In the genomic region with DNA sequence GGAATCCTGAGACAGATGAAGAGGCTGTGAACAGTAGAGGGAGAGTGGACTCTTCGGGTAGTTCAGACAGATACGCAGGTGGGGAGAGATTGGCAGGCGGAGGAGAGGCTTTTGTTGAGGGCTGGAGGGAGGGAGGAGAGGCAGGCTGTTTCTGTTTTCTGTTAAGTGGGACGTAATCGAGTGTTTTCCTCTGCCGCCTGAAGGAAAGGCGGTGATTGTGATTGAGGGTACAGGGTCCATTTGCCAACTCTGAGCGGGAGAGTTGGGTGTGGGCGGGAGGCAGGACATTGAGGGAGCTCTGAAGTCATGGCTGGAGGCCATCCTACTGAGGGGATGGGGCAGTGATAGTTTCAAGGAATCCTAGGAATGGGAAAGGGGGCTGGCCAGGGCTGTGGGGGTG, we compare ENCODE assay signal across 32 cellular contexts.
DNase-seq lines count a peak whose midpoint lies in the region; ATAC-seq, FAIRE-seq and TF ChIP-seq lines count a peak whose summit lies in the region.
"Had no signal": no experiment of that assay in that cellular context is flagged by ENCODE, and none has a peak within 500 bp of the region (broad histone marks: within the 10 kb centered on the region; RNA-seq: fewer than 3 reads in every experiment).

No MANE protein-coding gene starts in this region.

- no TSS peak for BruUV-seq in HepG2 (replicated peaks; lab: Mats Ljungman, UMichigan)

- FAIRE-seq in HepG2 (lab: Jason Lieb, UNC): peak; percentile 68
- FAIRE-seq in astrocyte (lab: Jason Lieb, UNC): no peak
- FAIRE-seq: frontal cortex, islet of Langerhans had no signal

- H3K4me1 ChIP-seq in HepG2 (ENCODE audit: insufficient read depth, low read length) (peaks cover 61% of the 10 kb centered on the region), right lobe of liver (no peaks in the 10 kb centered on the region), astrocyte (ENCODE audit: insufficient read depth, low read length) (peaks cover 27% of the 10 kb centered on the region)

- POLR2A ChIA-PET in HepG2 (lab: Yijun Ruan, JAX): interaction anchor here (0.6 kb wide), 1 partner anchor 29 kb away, joined by 3 read pairs; no protein-coding TSS in a partner anchor
- POLR2A ChIA-PET in activated CD8-positive, alpha-beta T cell treated with anti-CD3 and anti-CD28 coated beads for 36 hours (lab: Charles Lee): no interaction called here

- H2AFZ ChIP-seq in HepG2 (ENCODE audit: low read length): no peak overlapping the region
- H2AFZ ChIP-seq in astrocyte (ENCODE audit: low read depth, low read length): no peak overlapping the region

- intact Hi-C loops in HepG2 (cut with micrococcal nuclease; ENCODE audit: unreplicated experiment) (loop anchor here (10.0 kb wide), 1 partner anchor 166 kb away; a partner anchor contains a TSS), right lobe of liver (cut with DNase I) (no loop called here)
- intact Hi-C loops in activated CD8-positive, alpha-beta T cell treated with anti-CD3 and anti-CD28 coated beads for 36 hours (cut with micrococcal nuclease): no loop called here

- H3K27ac Mint-ChIP-seq in astrocyte (ENCODE audit: unreplicated experiment) (no peak overlapping the region), nephron progenitor cell (peak overlapping the region; percentile 56)
- H3K27ac Mint-ChIP-seq in activated CD8-positive, alpha-beta T cell treated with anti-CD3 and anti-CD28 coated beads for 36 hours: no peak overlapping the region
- H3K27ac Mint-ChIP-seq: activated CD4-positive, alpha-beta T cell treated with anti-CD3 and anti-CD28 coated beads, Interleukin-2, amount 10 ng/mL, durations not matched to agents 7 days and 5 days; activated naive CD8-positive, alpha-beta T cell; activated T-helper 17 cell treated with anti-CD3 and anti-CD28 coated beads, Interleukin-2, amount 50 U/mL, for 72 hours; T-helper 1 cell treated with Interleukin-12 subunit alpha and Interleukin-12 subunit beta and Interleukin-4 antibody, amounts not matched to agents 30 μg/mL and 1 μg/mL, for 36 hours had no signal

- H3K79me2 ChIP-seq in HepG2 (ENCODE audit: insufficient read depth, low read length): peaks cover 40% of the 10 kb centered on the region
- H3K79me2 ChIP-seq in astrocyte (ENCODE audit: insufficient read depth, low read length): peaks cover 10% of the 10 kb centered on the region

- TF ChIP-seq CTCF in HepG2 (CRISPR knock-in tag; IDR thresholded peaks at IDR 0.05) (no peak), right lobe of liver (IDR thresholded peaks at IDR 0.05) (no peak), astrocyte (IDR thresholded peaks at IDR 0.05; ENCODE audit: insufficient read depth, low read depth, low read length) (no peak), nephron progenitor cell (IDR thresholded peaks at IDR 0.05) (no peak)
- no peak for TF ChIP-seq CTCF in activated CD8-positive, alpha-beta T cell treated with anti-CD3 and anti-CD28 coated beads for 36 hours (IDR thresholded peaks at IDR 0.05)

- ATAC-seq in HepG2 (peak; percentile 74), right lobe of liver (no peak), HG03025 (IDR thresholded peaks at IDR 0.05; ENCODE audit: low FRiP score, unreplicated experiment) (no peak)
- ATAC-seq in activated CD8-positive, alpha-beta T cell treated with anti-CD3 and anti-CD28 coated beads for 36 hours: no peak
- ATAC-seq: activated T-helper 17 cell treated with anti-CD3 and anti-CD28 coated beads, Interleukin-2, amount 50 U/mL, for 72 hours; Panc1; stimulated activated naive CD8-positive, alpha-beta T cell treated with anti-CD3 and anti-CD28 coated beads, Interleukin-15, Interleukin-2, amounts not matched to agents 100 U/mL and 50 U/mL, for 24 hours had no signal

- TF ChIP-seq POLR2A in HepG2 (IDR thresholded peaks at IDR 0.05; ENCODE audit: insufficient read depth in 1 of 2, low read depth in 2 of 2, low read length in 2 of 2): no peak
- TF ChIP-seq POLR2A in right lobe of liver (IDR thresholded peaks at IDR 0.05): no peak

- H3K27me3 Mint-ChIP-seq in astrocyte (ENCODE audit: low read depth, unreplicated experiment) (peaks cover 3% of the 10 kb centered on the region), nephron progenitor cell (ENCODE audit: low read depth, poor library complexity) (peaks cover 25% of the 10 kb centered on the region)
- peaks cover 56% of the 10 kb centered on the region for H3K27me3 Mint-ChIP-seq in activated CD8-positive, alpha-beta T cell treated with anti-CD3 and anti-CD28 coated beads for 36 hours

- H3K27me3 ChIP-seq in HepG2 (ENCODE audit: control insufficient read depth in 1 of 2, insufficient read depth in 2 of 2, low read length in 2 of 2) (no peaks in the 10 kb centered on the region), right lobe of liver (no peaks in the 10 kb centered on the region), astrocyte (ENCODE audit: insufficient read depth, low read length) (peaks cover 68% of the 10 kb centered on the region)
- H3K27me3 ChIP-seq: ascending aorta; BLaER1 treated with 17β-estradiol and CSF1 and Interleukin-3, amounts not matched to agents 10 nM and 100 nM; tibial nerve had no signal

- no peak overlapping the region for H3K27ac ChIP-seq in HepG2 (ENCODE audit: extremely low read length, insufficient read depth, low read length)
- no peak overlapping the region for H3K27ac ChIP-seq in right lobe of liver
- H3K27ac ChIP-seq in astrocyte (ENCODE audit: low read depth, low read length): no peak overlapping the region
- H3K27ac ChIP-seq: ascending aorta; BLaER1 treated with 17β-estradiol and CSF1 and Interleukin-3, amounts not matched to agents 10 nM and 100 nM; VCaP had no signal

- no peaks in the 10 kb centered on the region for H3K9me3 ChIP-seq in HepG2 (ENCODE audit: low read length)
- no peaks in the 10 kb centered on the region for H3K9me3 ChIP-seq in right lobe of liver
- no peaks in the 10 kb centered on the region for H3K9me3 ChIP-seq in astrocyte (ENCODE audit: insufficient read depth, low read depth, low read length)
- H3K9me3 ChIP-seq: ascending aorta; BLaER1 treated with 17β-estradiol and CSF1 and Interleukin-3, amounts not matched to agents 10 nM and 100 nM; tibial nerve had no signal

- no peak for TF ChIP-seq EP300 in HepG2 (IDR thresholded peaks at IDR 0.05; ENCODE audit: low read depth in 2 of 2, low read length in 2 of 2)
- no peak for TF ChIP-seq EP300 in HepG2 (CRISPR knock-in tag; IDR thresholded peaks at IDR 0.05; ENCODE audit: borderline replicate concordance)

- H3K4me1 Mint-ChIP-seq in astrocyte (ENCODE audit: low read depth, unreplicated experiment) (peaks cover 47% of the 10 kb centered on the region), nephron progenitor cell (peaks cover 78% of the 10 kb centered on the region)
- H3K4me1 Mint-ChIP-seq in activated CD8-positive, alpha-beta T cell treated with anti-CD3 and anti-CD28 coated beads for 36 hours (ENCODE audit: low read depth): no peaks in the 10 kb centered on the region
- H3K4me1 Mint-ChIP-seq: activated CD4-positive, alpha-beta T cell treated with anti-CD3 and anti-CD28 coated beads, Interleukin-2, amount 10 ng/mL, durations not matched to agents 7 days and 5 days; activated T-helper 17 cell treated with anti-CD3 and anti-CD28 coated beads, Interleukin-2, amount 50 U/mL, for 72 hours had no signal

- H3K4me3 ChIP-seq in HepG2 (replicated peaks in 1 of 3; ENCODE audit: insufficient read depth in 1 of 3, low read depth in 2 of 3, low read length in 3 of 3): peak overlapping the region; percentile 6 to 45 (median 17); a peak in 5 of 6 replicates
- H3K4me3 ChIP-seq in right lobe of liver: no peak overlapping the region
- H3K4me3 ChIP-seq in astrocyte (ENCODE audit: insufficient read depth, low read depth, low read length): no peak overlapping the region
- H3K4me3 ChIP-seq: ascending aorta; BLaER1 treated with 17β-estradiol and CSF1 and Interleukin-3, amounts not matched to agents 10 nM and 100 nM; lung; tibial nerve had no signal

- H4K20me1 ChIP-seq in HepG2 (ENCODE audit: insufficient read depth, low read length): peaks cover 66% of the 10 kb centered on the region
- H4K20me1 ChIP-seq in astrocyte (ENCODE audit: insufficient read depth, low read length): peaks cover 87% of the 10 kb centered on the region

- peak; percentile 73 for DNase-seq in HepG2 (ENCODE audit: low spot score)
- no peak for DNase-seq in right lobe of liver
- DNase-seq in astrocyte (ENCODE audit: low read depth): no peak
- DNase-seq in nephron progenitor cell: no peak
- DNase-seq in activated CD8-positive, alpha-beta T cell treated with anti-CD3 and anti-CD28 coated beads for 36 hours: no peak
- no peak for DNase-seq in AG08395 (ENCODE audit: low spot score)
- no peak for DNase-seq in activated T-cell treated with anti-CD3 and anti-CD28 coated beads for 4 hours
- DNase-seq: activated CD4-positive, alpha-beta T cell treated with anti-CD3 and anti-CD28 coated beads, Interleukin-2, amount 10 ng/mL, durations not matched to agents 7 days and 5 days; Calu3; effector CD8-positive, alpha-beta T cell; EL; hippocampal formation; NCI-H146; NCI-H446; NK-92 treated with Interleukin-12 subunit alpha and Interleukin-12 subunit beta, amount 100 ng/mL, for 24 hours; nucleus accumbens; retina; SIG-M5; stimulated activated CD4-positive, alpha-beta T cell treated with anti-CD3 and anti-CD28 coated beads, Interleukin-4, amount 100 ng/mL, for 24 hours; stimulated activated naive CD8-positive, alpha-beta T cell treated with anti-CD3 and anti-CD28 coated beads, Interleukin-15, Interleukin-2, amounts not matched to agents 100 U/mL and 50 U/mL, for 24 hours had no signal

- CTCF ChIA-PET in HepG2 (lab: Yijun Ruan, JAX; ENCODE audit: low intra/inter-chr PET ratio, low total read pairs): no interaction called here
- CTCF ChIA-PET in activated CD8-positive, alpha-beta T cell treated with anti-CD3 and anti-CD28 coated beads for 36 hours (lab: Charles Lee): no interaction called here

- TF ChIP-seq RAD21 in HepG2 (CRISPR knock-in tag; IDR thresholded peaks at IDR 0.05): no peak

- no peaks in the 10 kb centered on the region for H3K36me3 ChIP-seq in HepG2 (replicated peaks in 1 of 2; ENCODE audit: control insufficient read depth in 1 of 2, insufficient read depth in 2 of 2, low read length in 2 of 2)
- no peaks in the 10 kb centered on the region for H3K36me3 ChIP-seq in right lobe of liver
- H3K36me3 ChIP-seq in astrocyte (ENCODE audit: insufficient read depth, low read length): no peaks in the 10 kb centered on the region
- H3K36me3 ChIP-seq: ascending aorta; BLaER1 treated with 17β-estradiol and CSF1 and Interleukin-3, amounts not matched to agents 10 nM and 100 nM; tibial nerve had no signal

- in situ Hi-C loops in HepG2 (cut with HindIII; ENCODE audit: extremely low pct_ligation_motif_present, low pct_unique_long_range_greater_than_20kb): no loop called here

- H3K9ac ChIP-seq in HepG2 (ENCODE audit: insufficient read depth, low read depth, low read length): peak overlapping the region; percentile 7; the same call in 1 of the 2 replicates
- no peak overlapping the region for H3K9ac ChIP-seq in astrocyte (ENCODE audit: low read length)
- H3K9ac ChIP-seq: BLaER1 treated with 17β-estradiol and CSF1 and Interleukin-3, amounts not matched to agents 10 nM and 100 nM had no signal

- 11% methylated on average over 9 of the region's 9 CpGs for WGBS in HepG2 (ENCODE audit: low lambda C conversion rate)
- 73% methylated on average over 6 of the region's 9 CpGs for WGBS in right lobe of liver (ENCODE audit: insufficient coverage, low coverage, low lambda C conversion rate, missing lambda C conversion rate)

- peaks cover 3% of the 10 kb centered on the region for H3K36me3 Mint-ChIP-seq in astrocyte (ENCODE audit: low read depth, unreplicated experiment)
- peaks cover 2% of the 10 kb centered on the region for H3K36me3 Mint-ChIP-seq in nephron progenitor cell (ENCODE audit: low read depth)
- no peaks in the 10 kb centered on the region for H3K36me3 Mint-ChIP-seq in activated CD8-positive, alpha-beta T cell treated with anti-CD3 and anti-CD28 coated beads for 36 hours (ENCODE audit: low read depth)
- H3K36me3 Mint-ChIP-seq: activated naive CD8-positive, alpha-beta T cell had no signal

- H3K4me3 Mint-ChIP-seq in astrocyte (ENCODE audit: unreplicated experiment) (peak overlapping the region; percentile 30), nephron progenitor cell (no peak overlapping the region)
- no peak overlapping the region for H3K4me3 Mint-ChIP-seq in activated CD8-positive, alpha-beta T cell treated with anti-CD3 and anti-CD28 coated beads for 36 hours
- H3K4me3 Mint-ChIP-seq: activated CD4-positive, alpha-beta T cell treated with anti-CD3 and anti-CD28 coated beads, Interleukin-2, amount 10 ng/mL, durations not matched to agents 7 days and 5 days; activated naive CD8-positive, alpha-beta T cell; activated T-helper 17 cell treated with anti-CD3 and anti-CD28 coated beads, Interleukin-2, amount 50 U/mL, for 72 hours; T-helper 1 cell treated with Interleukin-12 subunit alpha and Interleukin-12 subunit beta and Interleukin-4 antibody, amounts not matched to agents 30 μg/mL and 1 μg/mL, for 36 hours had no signal

- H3K4me2 ChIP-seq in HepG2 (ENCODE audit: low read depth, low read length) (peak overlapping the region; percentile 79), astrocyte (ENCODE audit: low read length) (no peak overlapping the region)

- peaks cover 5% of the 10 kb centered on the region for H3K9me3 Mint-ChIP-seq in astrocyte (ENCODE audit: unreplicated experiment)
- H3K9me3 Mint-ChIP-seq in nephron progenitor cell: no peaks in the 10 kb centered on the region
- no peaks in the 10 kb centered on the region for H3K9me3 Mint-ChIP-seq in activated CD8-positive, alpha-beta T cell treated with anti-CD3 and anti-CD28 coated beads for 36 hours
- H3K9me3 Mint-ChIP-seq: activated CD4-positive, alpha-beta T cell treated with anti-CD3 and anti-CD28 coated beads, Interleukin-2, amount 10 ng/mL, durations not matched to agents 7 days and 5 days; activated T-helper 17 cell treated with anti-CD3 and anti-CD28 coated beads, Interleukin-2, amount 50 U/mL, for 72 hours; T-helper 1 cell treated with Interleukin-12 subunit alpha and Interleukin-12 subunit beta and Interleukin-4 antibody, amounts not matched to agents 30 μg/mL and 1 μg/mL, for 36 hours had no signal

Comparison
In these comparisons a context has a peak if more than half of its experiments do, and no peak if none do; other contexts are left out.
1. H3K4me3 ChIP-seq: peak in HepG2 (3 of 3); none in right lobe of liver (0 of 3) and astrocyte (single experiment).